12 cellular contexts compared by ENCODE assay signal in genomic region chr10:13270877-13271551, GRCh38. TPM values are rescaled to one million over a fixed set of nuclear protein-coding genes. Genes with fewer than 3 reads are reported as not detected.
DNase-seq lines count a peak whose midpoint lies in the region; ATAC-seq, FAIRE-seq and TF ChIP-seq lines count a peak whose summit lies in the region.
"Had no signal": no experiment of that assay in that cellular context is flagged by ENCODE, and none has a peak within 500 bp of the region (broad histone marks: within the 10 kb centered on the region; RNA-seq: fewer than 3 reads in every experiment).

No MANE protein-coding gene starts in this region.

- H3K27ac ChIP-seq in neuronal stem cell (replicated peaks; ENCODE audit: low read length) (no peak overlapping the region), RWPE1 (no peak overlapping the region)
- no peak overlapping the region for H3K27ac ChIP-seq in CD4-positive, alpha-beta memory T cell (ENCODE audit: low read depth, low read length)

- H3K14ac ChIP-seq in neuronal stem cell (ENCODE audit: low read length) = no peak overlapping the region

- no peak overlapping the region for H3K4me3 Mint-ChIP-seq in activated T-helper 1 cell treated with anti-CD3 and anti-CD28 coated beads, Interleukin-12 subunit alpha, Interleukin-12 subunit beta, Interleukin-2, Interleukin-4 antibody, amounts not matched to agents 30 ng/mL and 10 ng/mL and 1 ng/mL, durations not matched to agents 14 hours and 24 hours and 36 hours
- no peak overlapping the region for H3K4me3 Mint-ChIP-seq in CD4-positive, alpha-beta memory T cell
- H3K4me3 Mint-ChIP-seq: natural killer cell treated with Interleukin-12 subunit alpha and Interleukin-12 subunit beta and Interleukin-15 and Interleukin-18, amount 100 ng/mL, for 72 hours; T-helper 2 cell treated with Interferon-gamma antibody and Interleukin-4, amounts not matched to agents 5 μg/mL and 100 μg/mL, for 36 hours had no signal

- no peak overlapping the region for H2BK120ac ChIP-seq in neuronal stem cell (ENCODE audit: low read depth, low read length)

- no peak overlapping the region for H2BK15ac ChIP-seq in neuronal stem cell (ENCODE audit: low read length)

- H2BK12ac ChIP-seq in neuronal stem cell (ENCODE audit: low read length) = no peak overlapping the region

- POLR2A ChIA-PET in RWPE1 (lab: Yijun Ruan, JAX; ENCODE audit: low non-redundant PET) = no interaction called here
- POLR2A ChIA-PET in CD4-positive, alpha-beta memory T cell (lab: Charles Lee; ENCODE audit: partially characterized antibody) = interaction anchor here (1.6 kb wide), 1 partner anchor 29 kb away, joined by 4 read pairs; the partner anchor contains the start of gene PHYH

- H3K4me1 Mint-ChIP-seq in activated T-helper 1 cell treated with anti-CD3 and anti-CD28 coated beads, Interleukin-12 subunit alpha, Interleukin-12 subunit beta, Interleukin-2, Interleukin-4 antibody, amounts not matched to agents 30 ng/mL and 10 ng/mL and 1 ng/mL, durations not matched to agents 14 hours and 24 hours and 36 hours (ENCODE audit: low read depth) = peaks cover 5% of the 10 kb centered on the region
- peaks cover 0 to 6% (median 4%) of the 10 kb centered on the region in 4 donors for H3K4me1 Mint-ChIP-seq in CD4-positive, alpha-beta memory T cell

- TF ChIP-seq CTCF in RWPE1 (conservative IDR thresholded peaks at IDR 0.05; ENCODE audit: low read depth) = no peak

- H3K9me3 Mint-ChIP-seq in activated T-helper 1 cell treated with anti-CD3 and anti-CD28 coated beads, Interleukin-12 subunit alpha, Interleukin-12 subunit beta, Interleukin-2, Interleukin-4 antibody, amounts not matched to agents 30 ng/mL and 10 ng/mL and 1 ng/mL, durations not matched to agents 14 hours and 24 hours and 36 hours = no peaks in the 10 kb centered on the region
- H3K9me3 Mint-ChIP-seq in CD4-positive, alpha-beta memory T cell = no peaks in the 10 kb centered on the region
- H3K9me3 Mint-ChIP-seq: natural killer cell treated with Interleukin-12 subunit alpha and Interleukin-12 subunit beta and Interleukin-15 and Interleukin-18, amount 100 ng/mL, for 72 hours; T-helper 2 cell treated with Interferon-gamma antibody and Interleukin-4, amounts not matched to agents 5 μg/mL and 100 μg/mL, for 36 hours had no signal

- no peak overlapping the region for H4K91ac ChIP-seq in neuronal stem cell (ENCODE audit: low read depth, low read length, poor library complexity)

- peak overlapping the region; percentile 69 for H3K18ac ChIP-seq in neuronal stem cell (ENCODE audit: low read length)

- no peak overlapping the region for H2BK5ac ChIP-seq in neuronal stem cell (ENCODE audit: low read length)

- no peak overlapping the region for H3K4ac ChIP-seq in neuronal stem cell (ENCODE audit: low read length)

- H3K4me2 ChIP-seq in neuronal stem cell (ENCODE audit: insufficient read depth, low read length, poor library complexity, severe bottlenecking) = no peak overlapping the region

- no peak overlapping the region for H2AK5ac ChIP-seq in neuronal stem cell (ENCODE audit: low read depth, low read length)

- CTCF ChIA-PET in RWPE1 (lab: Yijun Ruan, JAX) = no interaction called here
- CTCF ChIA-PET in CD4-positive, alpha-beta memory T cell (lab: Charles Lee; ENCODE audit: partially characterized antibody) = interaction anchor here (3.7 kb wide), 1 partner anchor 32 kb away, joined by 21 read pairs; no protein-coding TSS in a partner anchor

- WGBS in neuronal stem cell (ENCODE audit: extremely low coverage in 2 of 2, insufficient read length in 2 of 2, insufficient replicate concordance in 1 of 2), 2 donors = no CpG with 5 or more reads among the region's 9 CpGs

- peaks cover 2% of the 10 kb centered on the region for H3K27me3 Mint-ChIP-seq in activated T-helper 1 cell treated with anti-CD3 and anti-CD28 coated beads, Interleukin-12 subunit alpha, Interleukin-12 subunit beta, Interleukin-2, Interleukin-4 antibody, amounts not matched to agents 30 ng/mL and 10 ng/mL and 1 ng/mL, durations not matched to agents 14 hours and 24 hours and 36 hours (ENCODE audit: insufficient read depth)
- H3K27me3 Mint-ChIP-seq in CD4-positive, alpha-beta memory T cell = peaks cover 1 to 4% of the 10 kb centered on the region in 2 donors

- H3K79me1 ChIP-seq in neuronal stem cell (ENCODE audit: low read depth, low read length) = no peaks in the 10 kb centered on the region

- intact Hi-C loops in activated T-helper 1 cell treated with anti-CD3 and anti-CD28 coated beads, Interleukin-12 subunit alpha, Interleukin-12 subunit beta, Interleukin-2, Interleukin-4 antibody, amounts not matched to agents 30 ng/mL and 10 ng/mL and 1 ng/mL, durations not matched to agents 14 hours and 24 hours and 36 hours (cut with micrococcal nuclease) = loop anchor here (1.0 kb wide), 1 partner anchor 31 kb away; no protein-coding TSS in a partner anchor
- intact Hi-C loops in CD4-positive, alpha-beta memory T cell (cut with micrococcal nuclease) = loop anchor here (1.0 kb wide), 2 partner anchors 31 to 80 kb away; no protein-coding TSS in a partner anchor

- no peak overlapping the region for H3K27ac Mint-ChIP-seq in activated T-helper 1 cell treated with anti-CD3 and anti-CD28 coated beads, Interleukin-12 subunit alpha, Interleukin-12 subunit beta, Interleukin-2, Interleukin-4 antibody, amounts not matched to agents 30 ng/mL and 10 ng/mL and 1 ng/mL, durations not matched to agents 14 hours and 24 hours and 36 hours
- H3K27ac Mint-ChIP-seq in CD4-positive, alpha-beta memory T cell = peak overlapping the region in 2 of 7 donors; percentile 44 to 81
- H3K27ac Mint-ChIP-seq: natural killer cell treated with Interleukin-12 subunit alpha and Interleukin-12 subunit beta and Interleukin-15 and Interleukin-18, amount 100 ng/mL, for 72 hours; T-helper 2 cell treated with Interferon-gamma antibody and Interleukin-4, amounts not matched to agents 5 μg/mL and 100 μg/mL, for 36 hours had no signal

- H3K36me3 ChIP-seq in MG63 (no peaks in the 10 kb centered on the region), neuronal stem cell (replicated peaks in 1 of 2; ENCODE audit: control insufficient read depth in 2 of 2, insufficient read depth in 2 of 2, low read length in 2 of 2) (no peaks in the 10 kb centered on the region)
- no peaks in the 10 kb centered on the region for H3K36me3 ChIP-seq in CD4-positive, alpha-beta memory T cell (ENCODE audit: insufficient read depth, low read length)
- H3K36me3 ChIP-seq: tibial artery had no signal

- no peak overlapping the region for H4K8ac ChIP-seq in neuronal stem cell (ENCODE audit: low read depth, low read length)

- FAIRE-seq in colon (lab: Jason Lieb, UNC) = peak; percentile 62

- no peaks in the 10 kb centered on the region for H3K36me3 Mint-ChIP-seq in activated T-helper 1 cell treated with anti-CD3 and anti-CD28 coated beads, Interleukin-12 subunit alpha, Interleukin-12 subunit beta, Interleukin-2, Interleukin-4 antibody, amounts not matched to agents 30 ng/mL and 10 ng/mL and 1 ng/mL, durations not matched to agents 14 hours and 24 hours and 36 hours (ENCODE audit: low read depth)
- H3K36me3 Mint-ChIP-seq in CD4-positive, alpha-beta memory T cell = no peaks in the 10 kb centered on the region
- H3K36me3 Mint-ChIP-seq: natural killer cell treated with Interleukin-12 subunit alpha and Interleukin-12 subunit beta and Interleukin-15 and Interleukin-18, amount 100 ng/mL, for 72 hours had no signal

- DNase-seq in EL = peak; percentile 43
- peak; percentile 13 for DNase-seq in MG63
- no peak for DNase-seq in neuronal stem cell (ENCODE audit: low spot score)
- no peak for DNase-seq in activated T-helper 1 cell treated with anti-CD3 and anti-CD28 coated beads, Interleukin-12 subunit alpha, Interleukin-12 subunit beta, Interleukin-2, Interleukin-4 antibody, amounts not matched to agents 30 ng/mL and 10 ng/mL and 1 ng/mL, durations not matched to agents 14 hours and 24 hours and 36 hours (ENCODE audit: low spot score)
- no peak for DNase-seq in RWPE1 (ENCODE audit: low spot score)
- DNase-seq in CD4-positive, alpha-beta memory T cell = no peak

- no peaks in the 10 kb centered on the region for H3K27me3 ChIP-seq in MG63
- no peaks in the 10 kb centered on the region for H3K27me3 ChIP-seq in neuronal stem cell (ENCODE audit: control insufficient read depth in 3 of 3, insufficient read depth in 3 of 3, low read depth in 1 of 3, low read length in 3 of 3)
- H3K27me3 ChIP-seq in CD4-positive, alpha-beta memory T cell (ENCODE audit: insufficient read depth, low read length) = no peaks in the 10 kb centered on the region
- H3K27me3 ChIP-seq: tibial artery had no signal

- ATAC-seq in GM18907 (IDR thresholded peaks at IDR 0.05; ENCODE audit: unreplicated experiment) = no peak

- H3K9ac ChIP-seq in neuronal stem cell (ENCODE audit: low read depth, low read length, poor library complexity) = no peak overlapping the region

- peak overlapping the region; percentile 84 for H2AFZ ChIP-seq in neuronal stem cell (ENCODE audit: low read length)

- H3K9me3 ChIP-seq in MG63 = no peaks in the 10 kb centered on the region
- H3K9me3 ChIP-seq in neuronal stem cell (replicated peaks in 1 of 2; ENCODE audit: control insufficient read depth in 2 of 2, insufficient read depth in 1 of 2, low read depth in 1 of 2, low read length in 2 of 2) = no peaks in the 10 kb centered on the region
- H3K9me3 ChIP-seq in CD4-positive, alpha-beta memory T cell (ENCODE audit: control insufficient read depth in 1 of 2, low read length in 2 of 2) = no peaks in the 10 kb centered on the region
- H3K9me3 ChIP-seq: tibial artery had no signal

- peak overlapping the region; percentile 40 for H3K23ac ChIP-seq in neuronal stem cell (ENCODE audit: low read depth, low read length, poor library complexity)

- peaks cover 5 to 9% of the 10 kb centered on the region in 2 donors for H3K4me1 ChIP-seq in neuronal stem cell (ENCODE audit: control insufficient read depth in 2 of 2, insufficient read depth in 1 of 2, low read depth in 1 of 2, low read length in 2 of 2)
- peaks cover 8% of the 10 kb centered on the region for H3K4me1 ChIP-seq in CD4-positive, alpha-beta memory T cell (ENCODE audit: insufficient read depth, low read length)

- H3K4me3 ChIP-seq in MG63 = no peak overlapping the region
- H3K4me3 ChIP-seq in neuronal stem cell (ENCODE audit: low read length in 2 of 2) = no peak overlapping the region
- no peak overlapping the region for H3K4me3 ChIP-seq in CD4-positive, alpha-beta memory T cell (ENCODE audit: low read length in 2 of 2)

RNA-seq across cellular contexts. Expression of gene PHYH, which starts 28.9 kb away (rescaled TPM):
- total RNA-seq in MG63 (2014; rRNA removed; shearing (Covaris generic); ENCODE audit: low replicate concordance) = 7.2 and 12.7 TPM in 2 replicates
- polyA plus RNA-seq in neuronal stem cell (2013, experiment 1 of 2) = 27.5 TPM
- 27.6 TPM for polyA plus RNA-seq in neuronal stem cell (2013, experiment 2 of 2)
- total RNA-seq in activated T-helper 1 cell treated with anti-CD3 and anti-CD28 coated beads, Interleukin-12 subunit alpha, Interleukin-12 subunit beta, Interleukin-2, Interleukin-4 antibody, amounts not matched to agents 30 ng/mL and 10 ng/mL and 1 ng/mL, durations not matched to agents 14 hours and 24 hours and 36 hours = 9.7 and 11.1 TPM in 2 replicates
- total RNA-seq in CD4-positive, alpha-beta memory T cell = 10 to 100 TPM in 1 of 2 experiments, 1 to 10 TPM in 1; 8.7 to 10.2 TPM
- 10 to 100 TPM; 15.0 to 19.3 TPM for polyA plus RNA-seq in CD4-positive, alpha-beta memory T cell

RNA-seq across cellular contexts. Expression of gene UCMA, which starts 36.8 kb away (rescaled TPM):
- total RNA-seq in MG63 (2014; rRNA removed; shearing (Covaris generic); ENCODE audit: low replicate concordance) = not detected in 2 replicates
- polyA plus RNA-seq in neuronal stem cell (2013, experiment 1 of 2) = not detected
- not detected for polyA plus RNA-seq in neuronal stem cell (2013, experiment 2 of 2)
- total RNA-seq in activated T-helper 1 cell treated with anti-CD3 and anti-CD28 coated beads, Interleukin-12 subunit alpha, Interleukin-12 subunit beta, Interleukin-2, Interleukin-4 antibody, amounts not matched to agents 30 ng/mL and 10 ng/mL and 1 ng/mL, durations not matched to agents 14 hours and 24 hours and 36 hours = not detected in 2 replicates
- not detected for total RNA-seq in CD4-positive, alpha-beta memory T cell
- not detected for polyA plus RNA-seq in CD4-positive, alpha-beta memory T cell
- total RNA-seq: Calu3; natural killer cell treated with Interleukin-12 subunit alpha and Interleukin-12 subunit beta and Interleukin-15 and Interleukin-18, amount 100 ng/mL, for 72 hours had no signal

Comparison
In these comparisons a context has a peak if more than half of its experiments do, and no peak if none do; other contexts are left out.
1. DNase-seq: peak in EL (single experiment) and MG63 (single experiment); none in neuronal stem cell (single experiment), activated T-helper 1 cell treated with anti-CD3 and anti-CD28 coated beads, Interleukin-12 subunit alpha, Interleukin-12 subunit beta, Interleukin-2, Interleukin-4 antibody, amounts not matched to agents 30 ng/mL and 10 ng/mL and 1 ng/mL, durations not matched to agents 14 hours and 24 hours and 36 hours (single experiment), RWPE1 (single experiment) and CD4-positive, alpha-beta memory T cell (0 of 5).